Comparison of ENCODE assay signal across 10 cellular contexts in the genomic region with DNA sequence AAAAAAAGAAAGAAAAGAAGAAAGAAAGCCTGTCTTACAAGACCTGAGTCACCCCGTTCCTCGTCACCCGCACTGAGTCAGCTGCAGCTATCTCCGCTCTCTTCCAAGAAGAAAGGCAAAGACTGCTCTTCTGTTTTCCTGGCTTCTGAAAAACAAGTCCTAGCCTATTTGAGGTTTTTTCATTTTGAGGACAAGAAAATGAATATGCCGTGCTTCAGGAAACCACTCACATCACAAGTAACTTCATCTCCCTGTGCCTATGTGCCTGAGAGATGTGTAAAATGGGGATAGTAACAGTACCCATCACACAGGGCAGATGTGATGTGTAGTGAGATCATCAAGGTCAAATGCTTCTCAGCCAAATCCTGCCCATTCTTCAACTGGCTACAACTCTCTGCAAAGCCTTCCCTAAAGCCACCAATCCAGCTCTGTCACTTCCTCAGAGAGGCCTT.
A peak's percentile ranks its signal among the peaks of the same experiment; 100 is the strongest.
DNase-seq lines count a peak whose midpoint lies in the region; ATAC-seq and TF ChIP-seq lines count a peak whose summit lies in the region.
"Had no signal": no experiment of that assay in that cellular context is flagged by ENCODE, and none has a peak within 500 bp of the region (broad histone marks: within the 10 kb centered on the region; RNA-seq: fewer than 3 reads in every experiment).

No MANE protein-coding gene starts in this region.

- no peak for TF ChIP-seq CTCF in natural killer cell (IDR thresholded peaks at IDR 0.05)

- no peaks in the 10 kb centered on the region for H3K9me3 Mint-ChIP-seq in natural killer cell treated with Interleukin-12 subunit alpha and Interleukin-12 subunit beta and Interleukin-15 and Interleukin-18, amount 100 ng/mL, for 72 hours
- H3K9me3 Mint-ChIP-seq in natural killer cell, result no peaks in the 10 kb centered on the region
- H3K9me3 Mint-ChIP-seq in activated T-helper 2 cell treated with anti-CD3 and anti-CD28 coated beads, Interferon-gamma antibody, Interleukin-2, Interleukin-4, amounts not matched to agents 10 μg/mL and 5 μg/mL and 100 μg/mL, durations not matched to agents 14 hours and 24 hours and 36 hours, result no peaks in the 10 kb centered on the region
- H3K9me3 Mint-ChIP-seq: memory B cell had no signal

- H3K4me3 Mint-ChIP-seq in natural killer cell treated with Interleukin-12 subunit alpha and Interleukin-12 subunit beta and Interleukin-15 and Interleukin-18, amount 100 ng/mL, for 72 hours, result peak overlapping the region; percentile 58
- H3K4me3 Mint-ChIP-seq in natural killer cell, result no peak overlapping the region
- peak overlapping the region; percentile 37 for H3K4me3 Mint-ChIP-seq in activated T-helper 2 cell treated with anti-CD3 and anti-CD28 coated beads, Interferon-gamma antibody, Interleukin-2, Interleukin-4, amounts not matched to agents 10 μg/mL and 5 μg/mL and 100 μg/mL, durations not matched to agents 14 hours and 24 hours and 36 hours (ENCODE audit: low read depth)
- H3K4me3 Mint-ChIP-seq: memory B cell had no signal

- DNase-seq in natural killer cell treated with Interleukin-12 subunit alpha and Interleukin-12 subunit beta and Interleukin-15 and Interleukin-18, amount 100 ng/mL, for 72 hours (ENCODE audit: low spot score), result no peak
- no peak for DNase-seq in natural killer cell
- DNase-seq in activated T-helper 2 cell treated with anti-CD3 and anti-CD28 coated beads, Interferon-gamma antibody, Interleukin-2, Interleukin-4, amounts not matched to agents 10 μg/mL and 5 μg/mL and 100 μg/mL, durations not matched to agents 14 hours and 24 hours and 36 hours (ENCODE audit: low spot score), result no peak
- DNase-seq in islet precursor cell, result peak; percentile 73
- DNase-seq in ureter (ENCODE audit: low spot score), result no peak
- no peak for DNase-seq in HT-29 (ENCODE audit: low spot score)
- no peak for DNase-seq in NCI-H510A treated with DMSO at 0.1 percent for 48 hours (lab: John Stamatoyannopoulos, UW)
- DNase-seq: NCI-H748 treated with DMSO at 0.1 percent for 48 hours had no signal

- peaks cover 0 to 10% of the 10 kb centered on the region in 2 donors for H3K4me1 Mint-ChIP-seq in natural killer cell treated with Interleukin-12 subunit alpha and Interleukin-12 subunit beta and Interleukin-15 and Interleukin-18, amount 100 ng/mL, for 72 hours (ENCODE audit: low read depth in 2 of 2)
- no peaks in the 10 kb centered on the region for H3K4me1 Mint-ChIP-seq in natural killer cell
- H3K4me1 Mint-ChIP-seq in activated T-helper 2 cell treated with anti-CD3 and anti-CD28 coated beads, Interferon-gamma antibody, Interleukin-2, Interleukin-4, amounts not matched to agents 10 μg/mL and 5 μg/mL and 100 μg/mL, durations not matched to agents 14 hours and 24 hours and 36 hours (ENCODE audit: low read depth), result peaks cover 19% of the 10 kb centered on the region

- H3K27me3 Mint-ChIP-seq in natural killer cell treated with Interleukin-12 subunit alpha and Interleukin-12 subunit beta and Interleukin-15 and Interleukin-18, amount 100 ng/mL, for 72 hours, result peaks cover 5 to 12% of the 10 kb centered on the region in 2 donors
- H3K27me3 Mint-ChIP-seq in natural killer cell (ENCODE audit: low read depth in 2 of 2), result peaks cover 0 to 12% of the 10 kb centered on the region in 2 donors
- H3K27me3 Mint-ChIP-seq in activated T-helper 2 cell treated with anti-CD3 and anti-CD28 coated beads, Interferon-gamma antibody, Interleukin-2, Interleukin-4, amounts not matched to agents 10 μg/mL and 5 μg/mL and 100 μg/mL, durations not matched to agents 14 hours and 24 hours and 36 hours (ENCODE audit: low read depth), result peaks cover 9% of the 10 kb centered on the region

- H3K36me3 Mint-ChIP-seq in natural killer cell treated with Interleukin-12 subunit alpha and Interleukin-12 subunit beta and Interleukin-15 and Interleukin-18, amount 100 ng/mL, for 72 hours, result no peaks in the 10 kb centered on the region
- no peaks in the 10 kb centered on the region for H3K36me3 Mint-ChIP-seq in natural killer cell
- H3K36me3 Mint-ChIP-seq in activated T-helper 2 cell treated with anti-CD3 and anti-CD28 coated beads, Interferon-gamma antibody, Interleukin-2, Interleukin-4, amounts not matched to agents 10 μg/mL and 5 μg/mL and 100 μg/mL, durations not matched to agents 14 hours and 24 hours and 36 hours (ENCODE audit: low read depth), result no peaks in the 10 kb centered on the region
- H3K36me3 Mint-ChIP-seq: memory B cell had no signal

- peak overlapping the region in 1 of 2 donors; percentile 81 for H3K27ac Mint-ChIP-seq in natural killer cell treated with Interleukin-12 subunit alpha and Interleukin-12 subunit beta and Interleukin-15 and Interleukin-18, amount 100 ng/mL, for 72 hours
- H3K27ac Mint-ChIP-seq in natural killer cell, result no peak overlapping the region
- H3K27ac Mint-ChIP-seq in activated T-helper 2 cell treated with anti-CD3 and anti-CD28 coated beads, Interferon-gamma antibody, Interleukin-2, Interleukin-4, amounts not matched to agents 10 μg/mL and 5 μg/mL and 100 μg/mL, durations not matched to agents 14 hours and 24 hours and 36 hours, result peak overlapping the region; percentile 82
- H3K27ac Mint-ChIP-seq: memory B cell had no signal

- intact Hi-C loops in natural killer cell (cut with micrococcal nuclease), result no loop called here
- intact Hi-C loops in activated T-helper 2 cell treated with anti-CD3 and anti-CD28 coated beads, Interferon-gamma antibody, Interleukin-2, Interleukin-4, amounts not matched to agents 10 μg/mL and 5 μg/mL and 100 μg/mL, durations not matched to agents 14 hours and 24 hours and 36 hours (cut with micrococcal nuclease), result no loop called here

- ATAC-seq in natural killer cell treated with Interleukin-12 subunit alpha and Interleukin-12 subunit beta and Interleukin-15 and Interleukin-18, amount 100 ng/mL, for 72 hours, result peak in 1 of 2 donors; percentile 73
- ATAC-seq in natural killer cell (no peak), GM19467 (IDR thresholded peaks at IDR 0.05; ENCODE audit: unreplicated experiment) (no peak)
